Comparison of ENCODE assay signal across 11 cellular contexts in genomic region chr22:46770726-46771125, GRCh38. TPM values are rescaled to one million over a fixed set of nuclear protein-coding genes. Genes with fewer than 3 reads are reported as not detected.
DNase-seq lines count a peak whose midpoint lies in the region; ATAC-seq and TF ChIP-seq lines count a peak whose summit lies in the region.
"Had no signal": no experiment of that assay in that cellular context is flagged by ENCODE, and none has a peak within 500 bp of the region (broad histone marks: within the 10 kb centered on the region; RNA-seq: fewer than 3 reads in every experiment).

No MANE protein-coding gene starts in this region.

- H3K9me3 ChIP-seq in CD8-positive, alpha-beta T cell (ENCODE audit: low read length) = no peaks in the 10 kb centered on the region
- no peaks in the 10 kb centered on the region for H3K9me3 ChIP-seq in PC-9 (ENCODE audit: insufficient read depth, low read depth)
- no peaks in the 10 kb centered on the region for H3K9me3 ChIP-seq in effector memory CD4-positive, alpha-beta T cell (ENCODE audit: control insufficient read depth, low read length)
- H3K9me3 ChIP-seq in parathyroid adenoma (ENCODE audit: control insufficient read depth, low read length) = no peaks in the 10 kb centered on the region
- H3K9me3 ChIP-seq: pancreas had no signal

- intact Hi-C loops in CD8-positive, alpha-beta T cell (cut with DNase I, micrococcal nuclease) = no loop called here
- intact Hi-C loops in PC-9 (cut with micrococcal nuclease; ENCODE audit: unreplicated experiment) = loop anchor here (5.0 kb wide), 1 partner anchor 208 kb away; no protein-coding TSS in a partner anchor

- no peak for DNase-seq in CD8-positive, alpha-beta T cell
- DNase-seq in PC-9 = no peak
- no peak for DNase-seq in effector memory CD4-positive, alpha-beta T cell
- no peak for DNase-seq in GM13976 (ENCODE audit: low spot score)
- DNase-seq: DMS79, NCI-H1694 treated with DMSO at 0.1 percent for 48 hours had no signal

- peaks cover 59% of the 10 kb centered on the region for H4K20me1 ChIP-seq in PC-9 (ENCODE audit: insufficient read depth)

- H2AFZ ChIP-seq in PC-9 (no peak overlapping the region), parathyroid adenoma (no peak overlapping the region)

- POLR2A ChIA-PET in CD8-positive, alpha-beta T cell (lab: Charles Lee) = interaction anchor here (0.7 to 1.1 kb wide), 2 partner anchors 35 to 49 kb away, joined by 3 read pairs; no protein-coding TSS in a partner anchor
- POLR2A ChIA-PET in PC-9 (lab: Charles Lee; ENCODE audit: unreplicated experiment) = no interaction called here

- no peaks in the 10 kb centered on the region for H3K9me3 Mint-ChIP-seq in CD8-positive, alpha-beta T cell

- H3K79me2 ChIP-seq in PC-9 (ENCODE audit: low read depth) (peaks cover 70% of the 10 kb centered on the region), parathyroid adenoma (peaks cover 17% of the 10 kb centered on the region)

- no peaks in the 10 kb centered on the region for H3K27me3 Mint-ChIP-seq in CD8-positive, alpha-beta T cell (ENCODE audit: low read depth)

- H3K9ac ChIP-seq in parathyroid adenoma = no peak overlapping the region

- in situ Hi-C loops in GM13976 (cut with MboI; ENCODE audit: low sequenced_read_pairs, unreplicated experiment) = no loop called here

- H3K4me1 ChIP-seq in CD8-positive, alpha-beta T cell (ENCODE audit: insufficient read depth, low read length) = peaks cover 54% of the 10 kb centered on the region
- H3K4me1 ChIP-seq in PC-9 (replicated peaks; ENCODE audit: insufficient read depth) (peaks cover 23% of the 10 kb centered on the region), parathyroid adenoma (peaks cover 4% of the 10 kb centered on the region)
- peaks cover 20% of the 10 kb centered on the region for H3K4me1 ChIP-seq in effector memory CD4-positive, alpha-beta T cell (ENCODE audit: control insufficient read depth, insufficient read depth, low read length, poor library complexity, severe bottlenecking)

- no TSS peak for BruUV-seq in PC-9 (replicated peaks; lab: Mats Ljungman, UMichigan)

- peak overlapping the region; percentile 92 for H3K27ac Mint-ChIP-seq in CD8-positive, alpha-beta T cell

- no peaks in the 10 kb centered on the region for H3K9me2 ChIP-seq in PC-9 (ENCODE audit: insufficient read depth)

- CTCF ChIA-PET in CD8-positive, alpha-beta T cell (lab: Charles Lee) = interaction anchor here (1.3 to 1.5 kb wide), 2 partner anchors 10 to 12 kb away, joined by 5 to 8 read pairs; no protein-coding TSS in a partner anchor
- CTCF ChIA-PET in PC-9 (lab: Charles Lee) = no interaction called here

- peaks cover 50% of the 10 kb centered on the region for H3K36me3 Mint-ChIP-seq in CD8-positive, alpha-beta T cell

- H3K27me3 ChIP-seq in CD8-positive, alpha-beta T cell (ENCODE audit: insufficient read depth, low read length) = no peaks in the 10 kb centered on the region
- H3K27me3 ChIP-seq in PC-9 (ENCODE audit: insufficient read depth, low read depth) (no peaks in the 10 kb centered on the region), parathyroid adenoma (ENCODE audit: control insufficient read depth, insufficient read depth, low read length) (no peaks in the 10 kb centered on the region)
- no peaks in the 10 kb centered on the region for H3K27me3 ChIP-seq in effector memory CD4-positive, alpha-beta T cell (replicated peaks; ENCODE audit: control insufficient read depth, insufficient read depth, low read length, poor library complexity, severe bottlenecking)
- H3K27me3 ChIP-seq: pancreas had no signal

- H3K4me3 Mint-ChIP-seq in CD8-positive, alpha-beta T cell = peak overlapping the region; percentile 50

- no peak overlapping the region for H3K27ac ChIP-seq in CD8-positive, alpha-beta T cell (ENCODE audit: low read depth, low read length)
- peak overlapping the region; percentile 33 for H3K27ac ChIP-seq in PC-9
- peak overlapping the region; percentile 52 for H3K27ac ChIP-seq in effector memory CD4-positive, alpha-beta T cell (ENCODE audit: insufficient read depth, low read length, poor library complexity, severe bottlenecking)
- peak overlapping the region; percentile 54 for H3K27ac ChIP-seq in parathyroid adenoma

- no peaks in the 10 kb centered on the region for H3K36me3 ChIP-seq in CD8-positive, alpha-beta T cell (ENCODE audit: insufficient read depth, low read length)
- H3K36me3 ChIP-seq in PC-9 (ENCODE audit: low read depth) (no peaks in the 10 kb centered on the region), parathyroid adenoma (ENCODE audit: control insufficient read depth, insufficient read depth, low read length) (no peaks in the 10 kb centered on the region)
- no peaks in the 10 kb centered on the region for H3K36me3 ChIP-seq in effector memory CD4-positive, alpha-beta T cell (ENCODE audit: control insufficient read depth, insufficient read depth, low read length)
- H3K36me3 ChIP-seq: pancreas had no signal

- no peak for ATAC-seq in CD8-positive, alpha-beta T cell
- ATAC-seq in HG03432 (IDR thresholded peaks at IDR 0.05; ENCODE audit: unreplicated experiment) (no peak), GM21381 (IDR thresholded peaks at IDR 0.05; ENCODE audit: unreplicated experiment) (no peak), GM19455 (IDR thresholded peaks at IDR 0.05; ENCODE audit: unreplicated experiment) (no peak)
- ATAC-seq: pancreas had no signal

- H3K4me2 ChIP-seq in PC-9 (no peak overlapping the region), parathyroid adenoma (ENCODE audit: low read length) (no peak overlapping the region)

- H3F3A ChIP-seq in PC-9 (ENCODE audit: insufficient read depth, low read depth) = peaks cover 20% of the 10 kb centered on the region

- H3K4me1 Mint-ChIP-seq in CD8-positive, alpha-beta T cell (ENCODE audit: low read depth) = peaks cover 75% of the 10 kb centered on the region

- H3K4me3 ChIP-seq in CD8-positive, alpha-beta T cell (ENCODE audit: low read depth, low read length) = no peak overlapping the region
- H3K4me3 ChIP-seq in PC-9 = no peak overlapping the region
- H3K4me3 ChIP-seq in effector memory CD4-positive, alpha-beta T cell (ENCODE audit: insufficient read depth, low read depth, low read length, poor library complexity, severe bottlenecking) = no peak overlapping the region
- H3K4me3 ChIP-seq in parathyroid adenoma (ENCODE audit: low read depth, low read length) = no peak overlapping the region
- H3K4me3 ChIP-seq: pancreas had no signal

- TF ChIP-seq CTCF in CD8-positive, alpha-beta T cell (IDR thresholded peaks at IDR 0.05) = no peak
- TF ChIP-seq CTCF in PC-9 (conservative IDR thresholded peaks at IDR 0.05) = no peak
- no peak for TF ChIP-seq CTCF in parathyroid adenoma (IDR thresholded peaks at IDR 0.05)
- no peak for TF ChIP-seq CTCF in GM13976 (IDR thresholded peaks at IDR 0.05; ENCODE audit: borderline replicate concordance, control extremely low read depth, extremely low read depth, insufficient read depth, missing control alignments)

RNA-seq across cellular contexts. Expression of gene TBC1D22A, which starts 8.3 kb away (rescaled TPM):
- 10 to 100 TPM; 21.8 to 27.4 TPM for total RNA-seq in CD8-positive, alpha-beta T cell
- total RNA-seq in PC-9 (2021) = 40.3 and 41.4 TPM in 2 replicates

RNA-seq across cellular contexts. Expression of gene CERK, which starts 32.7 kb away (rescaled TPM):
- total RNA-seq in CD8-positive, alpha-beta T cell = 10 to 100 TPM; 93.5 to 95.0 TPM
- 24.9 and 25.9 TPM in 2 replicates for total RNA-seq in PC-9 (2021)
